In the genomic region with DNA sequence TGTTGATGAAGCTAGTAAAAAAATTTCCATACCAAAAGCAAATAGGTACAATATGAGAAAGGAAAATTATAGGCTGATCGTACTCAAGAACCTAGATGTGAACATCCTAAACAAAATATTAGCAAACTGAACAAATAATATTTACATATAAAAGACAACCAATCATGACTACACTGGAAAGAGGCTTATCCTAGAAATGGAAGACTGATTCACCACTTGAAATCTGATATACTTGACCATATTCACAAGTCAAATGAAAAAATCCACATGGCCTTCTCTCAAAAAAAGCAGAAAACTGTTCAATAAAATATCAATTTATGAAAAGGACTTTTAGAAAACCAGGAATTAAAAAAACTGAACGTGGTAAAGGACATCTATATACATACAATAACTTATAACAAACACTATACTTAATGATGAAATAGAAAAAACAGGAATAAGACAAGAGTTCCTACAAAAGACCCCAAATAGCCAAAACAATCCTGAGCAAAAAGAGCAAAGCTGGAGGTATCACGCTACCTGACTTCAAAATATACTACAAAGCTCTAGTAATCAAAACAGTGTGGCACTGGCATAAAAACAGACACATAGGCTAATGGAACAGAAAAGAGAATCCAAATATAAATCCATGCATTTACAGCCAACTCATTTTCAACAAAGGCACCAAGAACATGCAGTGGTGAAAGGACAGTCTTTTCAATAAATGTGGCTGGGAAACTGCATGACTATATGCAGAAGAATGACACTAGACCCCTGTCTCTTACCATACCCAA, we compare ENCODE assay signal across 16 cellular contexts. TPM values are rescaled to one million over a fixed set of nuclear protein-coding genes. Genes with fewer than 3 reads are reported as not detected.
DNase-seq lines count a peak whose midpoint lies in the region; ATAC-seq, FAIRE-seq and TF ChIP-seq lines count a peak whose summit lies in the region.
"Had no signal": no experiment of that assay in that cellular context is flagged by ENCODE, and none has a peak within 500 bp of the region (broad histone marks: within the 10 kb centered on the region; RNA-seq: fewer than 3 reads in every experiment).

No MANE protein-coding gene starts in this region.

- no peak overlapping the region for H3K27ac Mint-ChIP-seq in CD8-positive, alpha-beta memory T cell
- H3K27ac Mint-ChIP-seq: CD14-positive monocyte; CD8-positive, alpha-beta T cell; GM23338 had no signal

- no peaks in the 10 kb centered on the region for H3K79me2 ChIP-seq in K562 (ENCODE audit: control insufficient read depth, insufficient read depth, low read length)

- H3K4me3 Mint-ChIP-seq in CD8-positive, alpha-beta memory T cell: no peak overlapping the region
- H3K4me3 Mint-ChIP-seq: CD14-positive monocyte; CD8-positive, alpha-beta T cell; GM23338 had no signal

- peaks cover 0 to 2% (median 0%) of the 10 kb centered on the region in 3 donors for H3K36me3 Mint-ChIP-seq in CD8-positive, alpha-beta memory T cell
- H3K36me3 Mint-ChIP-seq: CD14-positive monocyte; CD8-positive, alpha-beta T cell had no signal

- H3K9ac ChIP-seq in K562 (ENCODE audit: insufficient read depth in 1 of 2, low read depth in 2 of 2, low read length in 2 of 2): no peak overlapping the region

- H3K27me3 Mint-ChIP-seq in CD8-positive, alpha-beta memory T cell: peaks cover 10 to 27% of the 10 kb centered on the region in 2 donors

- POLR2A ChIA-PET in K562 (lab: Yijun Ruan, JAX): no interaction called here
- POLR2A ChIA-PET in CD8-positive, alpha-beta memory T cell (lab: Charles Lee): no interaction called here

- H3K36me3 ChIP-seq in K562 (ENCODE audit: control insufficient read depth, insufficient read depth, low read length): no peaks in the 10 kb centered on the region
- no peaks in the 10 kb centered on the region for H3K36me3 ChIP-seq in CD8-positive, alpha-beta memory T cell (ENCODE audit: insufficient read depth, low read length)
- H3K36me3 ChIP-seq: HAP-1 had no signal

- no peaks in the 10 kb centered on the region for H3K9me1 ChIP-seq in K562 (ENCODE audit: control insufficient read depth, insufficient read depth, low read length)

- no peaks in the 10 kb centered on the region; a peak in 1 of 5 replicates for H3K4me1 ChIP-seq in K562 (replicated peaks in 1 of 2; ENCODE audit: control insufficient read depth in 2 of 2, insufficient read depth in 2 of 2, low read length in 2 of 2)
- no peaks in the 10 kb centered on the region for H3K4me1 ChIP-seq in CD8-positive, alpha-beta memory T cell (ENCODE audit: insufficient read depth, low read length)

- CTCF ChIA-PET in K562 (lab: Yijun Ruan, JAX; ENCODE audit: low intra/inter-chr PET ratio): no interaction called here
- CTCF ChIA-PET in CD8-positive, alpha-beta memory T cell (lab: Charles Lee): no interaction called here

- H3K27me3 ChIP-seq in K562 (ENCODE audit: control insufficient read depth in 2 of 2, insufficient read depth in 2 of 2, low read length in 2 of 2): peaks cover 6 to 14% of the 10 kb centered on the region in 2 experiments; a peak in 4 of 5 replicates
- H3K27me3 ChIP-seq in CD8-positive, alpha-beta memory T cell (ENCODE audit: insufficient read depth, low read length, poor library complexity, severe bottlenecking): no peaks in the 10 kb centered on the region

- intact Hi-C loops in K562 (cut with micrococcal nuclease): no loop called here

- H3K9me3 Mint-ChIP-seq in CD8-positive, alpha-beta memory T cell: peaks cover 0 to 8% (median 3%) of the 10 kb centered on the region in 5 donors

- TF ChIP-seq RAD21 in K562 (CRISPR knock-in tag; conservative IDR thresholded peaks at IDR 0.05 in 1 of 2, IDR thresholded peaks at IDR 0.05 in 1 of 2): no peak

- ATAC-seq in K562 (no peak), HG03097 (IDR thresholded peaks at IDR 0.05; ENCODE audit: low FRiP score, unreplicated experiment) (no peak), esophagus mucosa (no peak)
- ATAC-seq: CD8-positive, alpha-beta T cell; GM23338 had no signal

- H3K4me3 ChIP-seq in K562: no peak overlapping the region
- no peak overlapping the region for H3K4me3 ChIP-seq in CD8-positive, alpha-beta memory T cell (ENCODE audit: low read length)
- H3K4me3 ChIP-seq: GM23338, HAP-1 had no signal

- H3K4me2 ChIP-seq in K562 (ENCODE audit: insufficient read depth, low read length): no peak overlapping the region
- H3K4me2 ChIP-seq: GM23338 had no signal

- DNase-seq in HCEC 1CT (peak; percentile 23), LHCN-M2 (ENCODE audit: low read depth) (peak; percentile 35), K562 (ENCODE audit: extremely low read depth in 1 of 4, low spot score in 3 of 4) (no peak)
- no peak for DNase-seq in CD8-positive, alpha-beta memory T cell
- DNase-seq in stimulated activated naive CD4-positive, alpha-beta T cell (lab: John Stamatoyannopoulos, UW): no peak
- DNase-seq: Caco-2; CD8-positive, alpha-beta T cell; DND-41; GDM1 had no signal

- no peaks in the 10 kb centered on the region for H4K20me1 ChIP-seq in K562 (replicated peaks; ENCODE audit: control insufficient read depth, insufficient read depth, low read length)

- H3K9me3 ChIP-seq in K562 (replicated peaks; ENCODE audit: control insufficient read depth, insufficient read depth, low read depth, low read length): peaks cover 2% of the 10 kb centered on the region; the same call in 1 of the 2 replicates
- no peaks in the 10 kb centered on the region for H3K9me3 ChIP-seq in CD8-positive, alpha-beta memory T cell (ENCODE audit: low read length)
- H3K9me3 ChIP-seq: HAP-1 had no signal

- H3K4me1 Mint-ChIP-seq in CD8-positive, alpha-beta memory T cell: no peaks in the 10 kb centered on the region
- H3K4me1 Mint-ChIP-seq: CD14-positive monocyte had no signal

- TF ChIP-seq POLR2A in K562 (conservative IDR thresholded peaks at IDR 0.05): no peak

- no peak for TF ChIP-seq CTCF in K562 (IDR thresholded peaks at IDR 0.05 in 2 of 3, conservative IDR thresholded peaks at IDR 0.05 in 1 of 3; ENCODE audit: insufficient read depth in 2 of 3, low read depth in 1 of 3, low read length in 3 of 3)

- no peak overlapping the region for H3K27ac ChIP-seq in K562 (ENCODE audit: extremely low read depth, low read depth, low read length)
- H3K27ac ChIP-seq in CD8-positive, alpha-beta memory T cell (ENCODE audit: low read depth, low read length): no peak overlapping the region

- BruUV-seq in K562 (replicated peaks; lab: Mats Ljungman, UMichigan): no TSS peak

- no peak for TF ChIP-seq EP300 in K562 (IDR thresholded peaks at IDR 0.05; ENCODE audit: low read length)

- H2AFZ ChIP-seq in K562 (ENCODE audit: low read depth, low read length): no peak overlapping the region
- H2AFZ ChIP-seq: GM23338 had no signal

- 10% methylated on average over 3 of the region's 3 CpGs for WGBS in K562 (ENCODE audit: insufficient coverage, low coverage, missing lambda C conversion rate)

- FAIRE-seq in K562 (lab: Jason Lieb, UNC): no peak
- FAIRE-seq: GM12892 had no signal

- in situ Hi-C loops in K562 (cut with MboI): no loop called here

TF ChIP-seq in K562, 482 proteins besides CTCF, POLR2A, EP300 and RAD21 (continues in another document):
- TF ChIP-seq HOXB6 (CRISPR knock-in tag; IDR thresholded peaks at IDR 0.05; ENCODE audit: borderline replicate concordance) (no peak), ADNP (tag; IDR thresholded peaks at IDR 0.05) (0 out of 2 replicates have a peak, but pooled peaks have one; percentile 25), KDM1A (IDR thresholded peaks at IDR 0.05) (peak; percentile 41 to 50; a peak in 3 of 4 replicates), BCOR (IDR thresholded peaks at IDR 0.05) (peak; percentile 77)

RNA-seq across cellular contexts. Expression of gene FAM180A, which starts 29.2 kb away (rescaled TPM):
- total RNA-seq in LHCN-M2 (2014; rRNA removed): 3.7 and 4.1 TPM in 2 replicates
- polyA plus RNA-seq in LHCN-M2 (2012): 5.2 TPM
- not detected in 2 replicates for total RNA-seq in K562 (2011; cell fraction: chromatin; rRNA removed; ENCODE audit: low replicate concordance)
- not detected in 2 replicates for total RNA-seq in K562 (2011; cell fraction: nucleolus; rRNA removed)
- total RNA-seq in K562 (2011; cell fraction: nucleoplasm; rRNA removed): not detected in 2 replicates
- total RNA-seq in K562 (2014; rRNA removed): not detected in 2 replicates
- not detected in 2 replicates for total RNA-seq in K562 (2014; rRNA removed; fragmentation: Illumina TruSeq; extraction: Trizol)
- total RNA-seq in K562 (2015; rRNA removed; fragmentation: Illumina TruSeq; extraction: Trizol): not detected in 2 replicates
- total RNA-seq in K562 (2021): not detected in 2 replicates
- not detected in 2 replicates for polyA plus RNA-seq in K562 (2011; rRNA removed)
- polyA plus RNA-seq in K562 (2011; cell fraction: cytosol; rRNA removed): not detected in 2 replicates
- not detected in 2 replicates for polyA plus RNA-seq in K562 (2011; cell fraction: nucleus; rRNA removed)
- 0.07 TPM in 1 of 2 replicates, not detected in the other for polyA plus RNA-seq in K562 (2012)
- polyA plus RNA-seq in K562 (2014; fragmentation: Illumina TruSeq; extraction: Trizol): not detected in 2 replicates
- not detected for polyA plus RNA-seq in K562 (2014; fragmentation: Nextera tagmentation; extraction: Ambion mirVana)
- not detected in 2 replicates for polyA plus RNA-seq in K562 (2014; rRNA removed)
- not detected in 2 replicates for polyA minus RNA-seq in K562 (2011; rRNA and poly(A)+ RNA removed)
- not detected in 2 replicates for polyA minus RNA-seq in K562 (2011; cell fraction: cytosol; rRNA and poly(A)+ RNA removed)
- not detected in 2 replicates for polyA minus RNA-seq in K562 (2011; cell fraction: nucleus; rRNA and poly(A)+ RNA removed)
- not detected for total RNA-seq in CD8-positive, alpha-beta memory T cell
- not detected for polyA plus RNA-seq in CD8-positive, alpha-beta memory T cell
- 0.68 TPM for total RNA-seq in esophagus mucosa
- total RNA-seq: A673; Caco-2; CD8-positive, alpha-beta T cell; GM23338 had no signal
- polyA plus RNA-seq: CD14-positive monocyte, GM23338 had no signal

RNA-seq across cellular contexts. Expression of gene SLC13A4, which starts 49.8 kb away (rescaled TPM):
- total RNA-seq in LHCN-M2 (2014; rRNA removed) (0.06 TPM in 1 of 2 replicates, not detected in the other), K562 (2014; rRNA removed) (0.23 and 0.45 TPM in 2 replicates), K562 (2014; rRNA removed; fragmentation: Illumina TruSeq; extraction: Trizol) (0.22 and 0.51 TPM in 2 replicates), K562 (2015; rRNA removed; fragmentation: Illumina TruSeq; extraction: Trizol) (0.19 and 0.36 TPM in 2 replicates), K562 (2021) (0.60 and 0.66 TPM in 2 replicates), esophagus mucosa (3.0 TPM)
- polyA plus RNA-seq in LHCN-M2 (2012): 0.60 TPM
- 0.62 and 1.4 TPM in 2 replicates for total RNA-seq in K562 (2011; cell fraction: chromatin; rRNA removed; ENCODE audit: low replicate concordance)
- 0.39 and 0.50 TPM in 2 replicates for total RNA-seq in K562 (2011; cell fraction: nucleolus; rRNA removed)
- 0.88 and 1.2 TPM in 2 replicates for total RNA-seq in K562 (2011; cell fraction: nucleoplasm; rRNA removed)
- polyA plus RNA-seq in K562 (2011; rRNA removed) (0.11 and 0.60 TPM in 2 replicates), K562 (2014; fragmentation: Illumina TruSeq; extraction: Trizol) (0.86 and 1.0 TPM in 2 replicates), K562 (2014; fragmentation: Nextera tagmentation; extraction: Ambion mirVana) (under 1 TPM; 0.27 to 0.48 TPM), K562 (2014; rRNA removed) (0.41 and 0.66 TPM in 2 replicates)
- 0.37 and 1.3 TPM in 2 replicates for polyA plus RNA-seq in K562 (2011; cell fraction: cytosol; rRNA removed)
- 0.17 and 1.1 TPM in 2 replicates for polyA plus RNA-seq in K562 (2011; cell fraction: nucleus; rRNA removed)
- polyA plus RNA-seq in K562 (2012): 0.90 and 1.9 TPM in 2 replicates
- polyA minus RNA-seq in K562 (2011; rRNA and poly(A)+ RNA removed): 0.14 and 0.27 TPM in 2 replicates
- polyA minus RNA-seq in K562 (2011; cell fraction: cytosol; rRNA and poly(A)+ RNA removed): not detected in 2 replicates
- 0.44 TPM in 1 of 2 replicates, not detected in the other for polyA minus RNA-seq in K562 (2011; cell fraction: nucleus; rRNA and poly(A)+ RNA removed)
- not detected for total RNA-seq in CD8-positive, alpha-beta memory T cell
- polyA plus RNA-seq in CD8-positive, alpha-beta memory T cell: not detected
- total RNA-seq: A673; Caco-2; CD8-positive, alpha-beta T cell had no signal
- polyA plus RNA-seq: CD14-positive monocyte had no signal

Comparison
In these comparisons a context has a peak if more than half of its experiments do, and no peak if none do; other contexts are left out.
1. DNase-seq: peak in HCEC 1CT (single experiment) and LHCN-M2 (single experiment); none in K562 (0 of 4), CD8-positive, alpha-beta memory T cell (0 of 5) and stimulated activated naive CD4-positive, alpha-beta T cell (0 of 6).